9 cellular contexts compared by ENCODE assay signal in the genomic region with DNA sequence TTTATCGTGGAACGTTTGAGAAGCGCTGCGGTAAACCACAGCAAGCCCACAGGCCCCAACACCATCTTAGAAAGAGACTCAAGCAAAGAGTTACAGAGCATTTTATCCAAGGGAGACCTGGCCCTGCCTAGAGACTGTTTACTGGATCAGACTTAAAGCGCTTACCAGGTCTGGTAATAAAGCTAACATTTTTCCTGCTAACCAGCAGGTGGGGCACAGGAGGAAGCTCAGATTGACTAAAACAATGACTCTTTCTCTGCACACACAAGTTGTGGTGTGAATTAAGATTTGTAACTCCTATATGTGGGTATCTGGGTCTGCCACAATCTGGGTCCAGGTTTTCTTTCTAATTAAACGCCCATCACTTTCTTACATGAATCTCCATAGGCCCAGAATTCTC.
A peak's percentile ranks its signal among the peaks of the same experiment; 100 is the strongest.
DNase-seq lines count a peak whose midpoint lies in the region; ATAC-seq and TF ChIP-seq lines count a peak whose summit lies in the region.
"Had no signal": no experiment of that assay in that cellular context is flagged by ENCODE, and none has a peak within 500 bp of the region (broad histone marks: within the 10 kb centered on the region; RNA-seq: fewer than 3 reads in every experiment).

No MANE protein-coding gene starts in this region.

- TF ChIP-seq CTCF in AG09319 (IDR thresholded peaks at IDR 0.05; ENCODE audit: low read depth, low read length) (peak; percentile 47), H9 (conservative IDR thresholded peaks at IDR 0.05) (peak; percentile 64), foreskin fibroblast (IDR thresholded peaks at IDR 0.05; ENCODE audit: low read depth, low read length) (peak; percentile 48)

- no peak overlapping the region for H3K27ac Mint-ChIP-seq in H9
- H3K27ac Mint-ChIP-seq: activated naive CD8-positive, alpha-beta T cell had no signal

- H2BK15ac ChIP-seq in H9 (ENCODE audit: low read depth, low read length), result no peak overlapping the region

- no peak overlapping the region for H4K91ac ChIP-seq in H9 (ENCODE audit: insufficient read length, low read depth, low read length)

- no peak overlapping the region for H3K4ac ChIP-seq in H9 (ENCODE audit: low read depth, low read length)

- no peak overlapping the region for H3K56ac ChIP-seq in H9 (ENCODE audit: insufficient read length, low read depth, low read length)

- no peaks in the 10 kb centered on the region for H3K9me3 ChIP-seq in H9 (ENCODE audit: control insufficient read depth, low read depth, low read length)

- no peaks in the 10 kb centered on the region for H3K9me3 Mint-ChIP-seq in H9

- no peaks in the 10 kb centered on the region for H3K27me3 ChIP-seq in H9 (ENCODE audit: insufficient read depth, low read length)

- H3K79me1 ChIP-seq in H9 (ENCODE audit: insufficient read depth, low read depth, low read length, poor library complexity, severe bottlenecking), result no peaks in the 10 kb centered on the region

- no peak overlapping the region for H3K18ac ChIP-seq in H9 (ENCODE audit: insufficient read length, low read depth, low read length)

- no peaks in the 10 kb centered on the region for H4K20me1 ChIP-seq in H9 (ENCODE audit: control insufficient read depth, insufficient read depth, insufficient read length)

- H4K8ac ChIP-seq in H9 (replicated peaks; ENCODE audit: insufficient read length, low read depth, low read length), result no peak overlapping the region

- no peak overlapping the region for H4K5ac ChIP-seq in H9 (ENCODE audit: insufficient read length, low read depth, low read length)

- H2AK5ac ChIP-seq in H9 (ENCODE audit: insufficient read length, low read length), result no peak overlapping the region

- H3K36me3 Mint-ChIP-seq in H9 (ENCODE audit: insufficient read depth in 1 of 3, low read depth in 3 of 3), result no peaks in the 10 kb centered on the region; a peak in 1 of 7 replicates
- H3K36me3 Mint-ChIP-seq: activated naive CD8-positive, alpha-beta T cell had no signal

- no peak overlapping the region for H3K4me3 ChIP-seq in foreskin fibroblast (ENCODE audit: low read depth in 1 of 2, low read length in 2 of 2)

- no peaks in the 10 kb centered on the region for H3K4me1 ChIP-seq in H9 (ENCODE audit: insufficient read depth, low read length)

- no peak overlapping the region for H3T11ph ChIP-seq in H9 (ENCODE audit: low read length)

- H3K79me2 ChIP-seq in H9 (ENCODE audit: insufficient read depth, low read length), result no peaks in the 10 kb centered on the region

- H2BK120ac ChIP-seq in H9 (ENCODE audit: low read depth, low read length, poor library complexity, severe bottlenecking), result no peak overlapping the region

- DNase-seq in AG09319 (ENCODE audit: extremely low read depth, low read depth) (no peak), H9 (peak; percentile 33), OCI-M1 (lab: John Stamatoyannopoulos, UW) (peak; percentile 48), foreskin fibroblast (peak in 1 of 2 donors; percentile 30), NCI-H446 (lab: John Stamatoyannopoulos, UW) (no peak)
- no peak for DNase-seq in activated CD8-positive, alpha-beta memory T cell treated with anti-CD3 and anti-CD28 coated beads, Interleukin-2, amount 50 U/mL, for 48 hours

- H2AFZ ChIP-seq in H9 (ENCODE audit: low read length), result no peak overlapping the region

- H2BK20ac ChIP-seq in H9 (ENCODE audit: low read depth, low read length, poor library complexity, severe bottlenecking), result no peak overlapping the region

- H3K27ac ChIP-seq in H9 (ENCODE audit: insufficient read length, low read depth, low read length), result no peak overlapping the region

- H3K27me3 Mint-ChIP-seq in H9 (ENCODE audit: low read depth), result peaks cover 3% of the 10 kb centered on the region

- no peak overlapping the region for H3K23ac ChIP-seq in H9 (ENCODE audit: insufficient read length, low read depth, low read length)

- no CpG with 5 or more reads among the region's 6 CpGs for WGBS in H9 (ENCODE audit: extremely low coverage, insufficient read length, low lambda C conversion rate)

- H3K4me3 Mint-ChIP-seq in H9, result no peak overlapping the region
- H3K4me3 Mint-ChIP-seq: activated naive CD8-positive, alpha-beta T cell had no signal

- no peak overlapping the region for H2BK5ac ChIP-seq in H9 (ENCODE audit: insufficient read length, low read length)

- no peak overlapping the region for H2BK12ac ChIP-seq in H9 (ENCODE audit: insufficient read length, low read depth, low read length)

- H3K4me1 Mint-ChIP-seq in H9, result peaks cover 6% of the 10 kb centered on the region in 2 experiments

- H3K4me2 ChIP-seq in H9 (ENCODE audit: insufficient read depth, insufficient read length, low read length), result no peak overlapping the region

- no peak overlapping the region for H3K14ac ChIP-seq in H9 (ENCODE audit: insufficient read depth, low read length)

- no peak overlapping the region for H3K9ac ChIP-seq in H9 (ENCODE audit: extremely low read depth, insufficient read length, low read length)

- no peak for ATAC-seq in HG03097 (IDR thresholded peaks at IDR 0.05; ENCODE audit: low FRiP score, unreplicated experiment)
- ATAC-seq in GM18519 (IDR thresholded peaks at IDR 0.05; ENCODE audit: low FRiP score, unreplicated experiment), result no peak

- no peaks in the 10 kb centered on the region for H3K23me2 ChIP-seq in H9 (ENCODE audit: insufficient read length, low read depth, low read length, poor library complexity, severe bottlenecking)

Comparison
In these comparisons a context has a peak if more than half of its experiments do, and no peak if none do; other contexts are left out.
1. DNase-seq: peak in H9 (single experiment) and OCI-M1 (single experiment); none in AG09319 (single experiment), activated CD8-positive, alpha-beta memory T cell treated with anti-CD3 and anti-CD28 coated beads, Interleukin-2, amount 50 U/mL, for 48 hours (single experiment) and NCI-H446 (0 of 2).
2. Peak in every context shown above with its lines, with median percentiles within 50 percentile points of each other: CTCF ChIP-seq.